In the genomic region with DNA sequence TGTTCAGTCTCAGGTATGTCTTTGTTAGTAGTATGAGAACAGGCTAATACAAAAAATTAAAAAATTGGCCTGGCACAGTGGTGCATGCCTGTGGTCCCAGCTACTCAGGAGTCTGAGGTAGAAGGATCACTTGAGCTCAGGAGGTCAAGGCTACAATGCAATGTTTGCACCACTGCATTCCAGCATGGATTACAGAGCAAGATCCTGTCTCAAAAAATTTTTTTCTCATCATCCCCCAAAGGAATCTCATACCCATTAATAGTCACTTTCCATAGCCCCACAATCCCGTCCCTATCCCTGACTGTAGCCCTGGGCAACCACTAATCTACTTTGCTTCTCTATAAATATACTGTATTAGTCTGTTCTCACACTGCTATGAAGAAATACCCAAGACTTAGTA, we compare ENCODE assay signal across 31 cellular contexts.
"Had no signal": no experiment of that assay in that cellular context is flagged by ENCODE, and none has a peak within 500 bp of the region (broad histone marks: within the 10 kb centered on the region; RNA-seq: fewer than 3 reads in every experiment).

No MANE protein-coding gene starts in this region.

- H3K36me3 ChIP-seq: neutrophil, prostate gland had no signal

- H3K27ac Mint-ChIP-seq: immature natural killer cell; mesothelial cell of epicardium; naive B cell; natural killer cell treated with Interleukin-12 subunit alpha and Interleukin-12 subunit beta and Interleukin-15 and Interleukin-18, amount 100 ng/mL, for 72 hours; stimulated activated naive B cell treated with anti-CD40 and anti-IgM and Interleukin-4, amounts not matched to agents 10 μg/mL and 1 μg/mL and 100 μg/mL, for 72 hours; stimulated activated naive CD8-positive, alpha-beta T cell treated with anti-CD3 and anti-CD28 coated beads, Interleukin-15, Interleukin-2, amounts not matched to agents 100 ng/mL and 50 ng/mL, for 24 hours had no signal

- H3K4me1 ChIP-seq: esophagus muscularis mucosa, foreskin keratinocyte, gastroesophageal sphincter, heart left ventricle, left lung, parathyroid adenoma, prostate gland had no signal

- ATAC-seq: foreskin keratinocyte; gastroesophageal sphincter; heart left ventricle; left cardiac atrium; left lung; mucosa of descending colon; natural killer cell treated with Interleukin-12 subunit alpha and Interleukin-12 subunit beta and Interleukin-15 and Interleukin-18, amount 100 ng/mL, for 72 hours; right cardiac atrium; stimulated activated naive B cell treated with anti-CD40 and anti-IgM and Interleukin-4, amounts not matched to agents 10 μg/mL and 1 μg/mL and 100 μg/mL, for 72 hours had no signal

- H3K27ac ChIP-seq: coronary artery, esophagus muscularis mucosa, foreskin keratinocyte, gastroesophageal sphincter, heart left ventricle, hepatocyte, left lung, neutrophil, parathyroid adenoma, prostate gland had no signal

- H3K27me3 ChIP-seq: esophagus muscularis mucosa, foreskin keratinocyte, gastroesophageal sphincter, heart left ventricle, hepatocyte, left lung, neutrophil had no signal

- H3K4me3 ChIP-seq: coronary artery, esophagus muscularis mucosa, gastroesophageal sphincter, heart left ventricle, hepatocyte, left lung, mucosa of descending colon, prostate gland had no signal

- H3K4me1 Mint-ChIP-seq: central memory CD8-positive, alpha-beta T cell; immature natural killer cell; mesothelial cell of epicardium; naive B cell; neural crest cell; stimulated activated naive B cell treated with anti-CD40 and anti-IgM and Interleukin-4, amounts not matched to agents 10 μg/mL and 1 μg/mL and 100 μg/mL, for 72 hours had no signal

- H3K9me3 ChIP-seq: esophagus muscularis mucosa, gastroesophageal sphincter, neutrophil, prostate gland had no signal

- DNase-seq: dermis blood vessel endothelial cell; effector memory CD4-positive, alpha-beta T cell; foreskin keratinocyte; heart left ventricle; immature natural killer cell; kidney; left cardiac atrium; left lung; mesenchymal stem cell; mucosa of descending colon; naive B cell; right cardiac atrium; small intestine; stimulated activated CD4-positive, alpha-beta T cell treated with anti-CD3 and anti-CD28 coated beads, Interleukin-15, amount 100 ng/mL, for 24 hours; stimulated activated CD4-positive, alpha-beta T cell treated with anti-CD3 and anti-CD28 coated beads, Interleukin-2, amount 100 ng/mL, for 48 hours; stimulated activated naive B cell treated with anti-CD40 and anti-IgM and Interleukin-4, amounts not matched to agents 10 μg/mL and 1 μg/mL and 100 μg/mL, for 72 hours; trophoblast cell had no signal

- H3K4me3 Mint-ChIP-seq: immature natural killer cell; mesothelial cell of epicardium; naive B cell; natural killer cell treated with Interleukin-12 subunit alpha and Interleukin-12 subunit beta and Interleukin-15 and Interleukin-18, amount 100 ng/mL, for 72 hours; neural crest cell; stimulated activated naive B cell treated with anti-CD40 and anti-IgM and Interleukin-4, amounts not matched to agents 10 μg/mL and 1 μg/mL and 100 μg/mL, for 72 hours; stimulated activated naive CD8-positive, alpha-beta T cell treated with anti-CD3 and anti-CD28 coated beads, Interleukin-15, Interleukin-2, amounts not matched to agents 100 ng/mL and 50 ng/mL, for 24 hours had no signal

- H3K4me2 ChIP-seq: hepatocyte had no signal

- H2AFZ ChIP-seq: hepatocyte, parathyroid adenoma had no signal

- H3K9ac ChIP-seq: parathyroid adenoma had no signal

- FAIRE-seq: endothelial cell of umbilical vein, kidney, small intestine, urothelium cell line had no signal

- H3K79me2 ChIP-seq: hepatocyte, parathyroid adenoma had no signal
